ENCODE assay signal across 13 cellular contexts in genomic region chr15:74400313-74400850, GRCh38. TPM values are rescaled to one million over a fixed set of nuclear protein-coding genes. Genes with fewer than 3 reads are reported as not detected.
DNase-seq lines count a peak whose midpoint lies in the region; ATAC-seq, FAIRE-seq and TF ChIP-seq lines count a peak whose summit lies in the region.
"Had no signal": no experiment of that assay in that cellular context is flagged by ENCODE, and none has a peak within 500 bp of the region (broad histone marks: within the 10 kb centered on the region; RNA-seq: fewer than 3 reads in every experiment).

No MANE protein-coding gene starts in this region.

- no peak overlapping the region for H3K27ac ChIP-seq in CD4-positive, alpha-beta T cell (ENCODE audit: low read depth, low read length)
- no peak overlapping the region for H3K27ac ChIP-seq in HEK293 (ENCODE audit: extremely low read depth, low read depth, low read length)
- H3K27ac ChIP-seq: coronary artery, right lobe of liver, SK-N-MC had no signal

- no peaks in the 10 kb centered on the region for H3K36me3 Mint-ChIP-seq in CD4-positive, alpha-beta T cell (ENCODE audit: low read depth)
- no peaks in the 10 kb centered on the region for H3K36me3 Mint-ChIP-seq in activated CD4-positive, alpha-beta memory T cell treated with anti-CD3 and anti-CD28 coated beads for 36 hours

- CTCF ChIA-PET in CD4-positive, alpha-beta T cell (lab: Charles Lee) = interaction anchor here (1.5 kb wide), 1 partner anchor 18 kb away, joined by 4 read pairs; no protein-coding TSS in a partner anchor
- CTCF ChIA-PET in HEK293 (lab: Yijun Ruan, JAX) = interaction anchor here (1.4 to 1.8 kb wide), 3 partner anchors 26 to 82 kb away, joined by 4 to 8 read pairs (median 7); no protein-coding TSS in a partner anchor
- CTCF ChIA-PET in activated CD4-positive, alpha-beta memory T cell treated with anti-CD3 and anti-CD28 coated beads for 36 hours (lab: Charles Lee) = interaction anchor here (0.6 to 7.1 kb wide), 5 partner anchors 17 to 140 kb away, joined by 3 to 93 read pairs (median 4); no protein-coding TSS in a partner anchor

- no peak for TF ChIP-seq CTCF in CD4-positive, alpha-beta T cell (IDR thresholded peaks at IDR 0.05)
- TF ChIP-seq CTCF in HEK293 (tag by site-specific recombination; IDR thresholded peaks at IDR 0.05) = no peak

- peak overlapping the region; percentile 30 for H3K4me3 Mint-ChIP-seq in CD4-positive, alpha-beta T cell
- peak overlapping the region; percentile 21 for H3K4me3 Mint-ChIP-seq in activated CD4-positive, alpha-beta memory T cell treated with anti-CD3 and anti-CD28 coated beads for 36 hours

- intact Hi-C loops in CD4-positive, alpha-beta T cell (cut with DNase I, micrococcal nuclease) = no loop called here
- intact Hi-C loops in activated CD4-positive, alpha-beta memory T cell treated with anti-CD3 and anti-CD28 coated beads for 36 hours (cut with micrococcal nuclease) = loop anchor here (1.0 to 5.0 kb wide), 2 partner anchors 16 to 387 kb away; no protein-coding TSS in a partner anchor

- H3K27me3 ChIP-seq in CD4-positive, alpha-beta T cell (ENCODE audit: control insufficient read depth, insufficient read depth, low read length) = no peaks in the 10 kb centered on the region
- H3K27me3 ChIP-seq: right lobe of liver had no signal

- no peak for DNase-seq in CD4-positive, alpha-beta T cell
- peak; percentile 68 for DNase-seq in activated CD4-positive, alpha-beta memory T cell treated with anti-CD3 and anti-CD28 coated beads for 36 hours
- DNase-seq in kidney tubule cell (ENCODE audit: low spot score) (peak; percentile 69), COR-L47 (lab: John Stamatoyannopoulos, UW) (no peak), DMS53 treated with DMSO at 0.1 percent for 48 hours (lab: John Stamatoyannopoulos, UW; ENCODE audit: unreplicated experiment) (no peak), GM19239 (ENCODE audit: insufficient read length, low spot score) (no peak)
- DNase-seq: glutamatergic neuron, NCI-H2081 treated with DMSO at 0.1 percent for 48 hours, right lobe of liver had no signal

- H3K4me1 ChIP-seq in HEK293 (ENCODE audit: control insufficient read depth, insufficient read depth, low read length) = no peaks in the 10 kb centered on the region
- H3K4me1 ChIP-seq: right lobe of liver had no signal

- H3K4me1 Mint-ChIP-seq in CD4-positive, alpha-beta T cell (ENCODE audit: low read depth) = peaks cover 55% of the 10 kb centered on the region
- peaks cover 88% of the 10 kb centered on the region for H3K4me1 Mint-ChIP-seq in activated CD4-positive, alpha-beta memory T cell treated with anti-CD3 and anti-CD28 coated beads for 36 hours (ENCODE audit: low read depth)

- no peak for FAIRE-seq in GM19239 (lab: Jason Lieb, UNC)

- no peaks in the 10 kb centered on the region for H3K36me3 ChIP-seq in HEK293 (ENCODE audit: control insufficient read depth in 2 of 2, insufficient read depth in 1 of 2, low read length in 2 of 2)
- H3K36me3 ChIP-seq: right lobe of liver had no signal

- H3K9me3 Mint-ChIP-seq in CD4-positive, alpha-beta T cell = no peaks in the 10 kb centered on the region
- H3K9me3 Mint-ChIP-seq in activated CD4-positive, alpha-beta memory T cell treated with anti-CD3 and anti-CD28 coated beads for 36 hours = no peaks in the 10 kb centered on the region

- no peaks in the 10 kb centered on the region for H3K9me3 ChIP-seq in CD4-positive, alpha-beta T cell (ENCODE audit: control insufficient read depth, low read length)
- H3K9me3 ChIP-seq in HEK293 (ENCODE audit: control insufficient read depth, insufficient read depth, low read depth, low read length) = no peaks in the 10 kb centered on the region
- H3K9me3 ChIP-seq: right lobe of liver had no signal

- POLR2A ChIA-PET in CD4-positive, alpha-beta T cell (lab: Charles Lee) = interaction anchor here (0.6 kb wide), 1 partner anchor 351 kb away, joined by 3 read pairs; no protein-coding TSS in a partner anchor
- POLR2A ChIA-PET in HEK293 (lab: Yijun Ruan, JAX) = no interaction called here
- POLR2A ChIA-PET in activated CD4-positive, alpha-beta memory T cell treated with anti-CD3 and anti-CD28 coated beads for 36 hours (lab: Charles Lee) = interaction anchor here (0.6 to 6.2 kb wide), 7 partner anchors 17 to 472 kb away, joined by 3 to 85 read pairs (median 3); partner anchors contain the start of gene SEMA7A

- H3K4me3 ChIP-seq in HEK293 (ENCODE audit: low read depth, low read length) = no peak overlapping the region
- H3K4me3 ChIP-seq: coronary artery, right lobe of liver, SK-N-MC had no signal

- no peaks in the 10 kb centered on the region for H3K27me3 Mint-ChIP-seq in CD4-positive, alpha-beta T cell
- no peaks in the 10 kb centered on the region for H3K27me3 Mint-ChIP-seq in activated CD4-positive, alpha-beta memory T cell treated with anti-CD3 and anti-CD28 coated beads for 36 hours

- H3K27ac Mint-ChIP-seq in CD4-positive, alpha-beta T cell = no peak overlapping the region
- peak overlapping the region; percentile 85 for H3K27ac Mint-ChIP-seq in activated CD4-positive, alpha-beta memory T cell treated with anti-CD3 and anti-CD28 coated beads for 36 hours

- no peak for ATAC-seq in CD4-positive, alpha-beta T cell (ENCODE audit: poor library complexity)
- no peak for ATAC-seq in GM19324 (IDR thresholded peaks at IDR 0.05; ENCODE audit: low FRiP score, unreplicated experiment)
- ATAC-seq: right lobe of liver had no signal

TF ChIP-seq in HEK293, 187 proteins besides CTCF, POLR2A, EP300 and RAD21:
- 0 out of 2 replicates have a peak, but pooled peaks have one; percentile 11 for TF ChIP-seq GLIS1 (tag by site-specific recombination; IDR thresholded peaks at IDR 0.05)
- no peak for TF ChIP-seq SALL2 (tag by site-specific recombination; IDR thresholded peaks at IDR 0.05; ENCODE audit: borderline replicate concordance)
- TF ChIP-seq ZFP3 (tag by site-specific recombination; IDR thresholded peaks at IDR 0.05; ENCODE audit: low read depth) = 0 out of 2 replicates have a peak, but pooled peaks have one; percentile 37

RNA-seq across cellular contexts. Expression of gene CYP11A1, which starts 32.9 kb away (rescaled TPM):
- not detected for total RNA-seq in CD4-positive, alpha-beta T cell
- under 1 TPM in 1 of 2 experiments, not detected in 1; 0.29 TPM for total RNA-seq in activated CD4-positive, alpha-beta memory T cell treated with anti-CD3 and anti-CD28 coated beads for 36 hours

RNA-seq across cellular contexts. Expression of gene SEMA7A, which starts 33.4 kb away (rescaled TPM):
- 1 to 10 TPM; 2.3 to 2.7 TPM for total RNA-seq in CD4-positive, alpha-beta T cell
- total RNA-seq in activated CD4-positive, alpha-beta memory T cell treated with anti-CD3 and anti-CD28 coated beads for 36 hours = 10 to 100 TPM; 65.9 to 68.4 TPM

Comparison
In these comparisons a context has a peak if more than half of its experiments do, and no peak if none do; other contexts are left out.
1. DNase-seq: peak in activated CD4-positive, alpha-beta memory T cell treated with anti-CD3 and anti-CD28 coated beads for 36 hours (single experiment) and kidney tubule cell (single experiment); none in CD4-positive, alpha-beta T cell (0 of 10), COR-L47 (single experiment), DMS53 treated with DMSO at 0.1 percent for 48 hours (single experiment) and GM19239 (single experiment).
2. RNA of gene SEMA7A, which starts 33.4 kb away (total RNA-seq): 65.9 to 68.4 TPM in activated CD4-positive, alpha-beta memory T cell treated with anti-CD3 and anti-CD28 coated beads for 36 hours; 2.3 to 2.7 TPM in CD4-positive, alpha-beta T cell; every median in the first group is over 10 times any median in the second.